In genomic region chr10:50565301-50566083, GRCh38 we compare ENCODE assay signal across 20 cellular contexts. TPM values are rescaled to one million over a fixed set of nuclear protein-coding genes. Genes with fewer than 3 reads are reported as not detected.
DNase-seq lines count a peak whose midpoint lies in the region; ATAC-seq and TF ChIP-seq lines count a peak whose summit lies in the region.
"Had no signal": no experiment of that assay in that cellular context is flagged by ENCODE, and none has a peak within 500 bp of the region (broad histone marks: within the 10 kb centered on the region; RNA-seq: fewer than 3 reads in every experiment).

No MANE protein-coding gene starts in this region.

- no peak for TF ChIP-seq POLR2A in right lobe of liver (IDR thresholded peaks at IDR 0.05)

- H3K4me1 ChIP-seq in right lobe of liver, result peaks cover 0 to 74% (median 36%) of the 10 kb centered on the region in 4 donors

- ATAC-seq in WTC11, result no peak
- peak in 3 of 4 donors; percentile 1 to 18 (median 11) for ATAC-seq in right lobe of liver
- no peak for ATAC-seq in GM19463 (IDR thresholded peaks at IDR 0.05; ENCODE audit: unreplicated experiment)
- ATAC-seq: A549, Right ventricle myocardium inferior had no signal

- peaks cover 3% of the 10 kb centered on the region; the same call in 1 of the 2 replicates for H3K9me3 Mint-ChIP-seq in WTC11

- intact Hi-C loops in right lobe of liver (cut with DNase I), result no loop called here

- no peaks in the 10 kb centered on the region for H3K27me3 Mint-ChIP-seq in WTC11 (ENCODE audit: low read depth)

- TF ChIP-seq CTCF in 22Rv1 (IDR thresholded peaks at IDR 0.05), result no peak
- no peak for TF ChIP-seq CTCF in WTC11 (IDR thresholded peaks at IDR 0.05)
- TF ChIP-seq CTCF in right lobe of liver (IDR thresholded peaks at IDR 0.05), result no peak

- DNase-seq in OCI-M1 (lab: John Stamatoyannopoulos, UW) (peak; percentile 82), WTC11 (ENCODE audit: low spot score) (no peak), right lobe of liver (no peak), NCI-H187 treated with DMSO at 0.1 percent for 48 hours (lab: John Stamatoyannopoulos, UW) (no peak), A172 (ENCODE audit: low spot score) (no peak)
- no peak for DNase-seq in stimulated activated naive CD4-positive, alpha-beta T cell (lab: John Stamatoyannopoulos, UW)
- DNase-seq: BE2C, DMS79 treated with DMSO at 0.1 percent for 48 hours, HCEC 1CT, Kasumi-1, NCI-H1694, NCI-H2081 treated with DMSO at 0.1 percent for 48 hours, NCI-H2171 treated with DMSO at 0.1 percent for 48 hours, NCI-H446, NCI-H526 had no signal

- POLR2A ChIA-PET in WTC11 (lab: Charles Lee), result no interaction called here

- no peaks in the 10 kb centered on the region; the same call in 1 of the 2 replicates for H3K36me3 Mint-ChIP-seq in WTC11

- H3K4me3 Mint-ChIP-seq in WTC11, result no peak overlapping the region

- WGBS in right lobe of liver (ENCODE audit: insufficient coverage, low coverage, low lambda C conversion rate, missing lambda C conversion rate), result 42% methylated on average over 7 of the region's 9 CpGs

- peaks cover 77% of the 10 kb centered on the region for H3K4me1 Mint-ChIP-seq in WTC11

- H3K9me3 ChIP-seq in right lobe of liver, result no peaks in the 10 kb centered on the region
- H3K9me3 ChIP-seq: A549, BE2C, SJSA1 had no signal

- no peaks in the 10 kb centered on the region for H3K27me3 ChIP-seq in right lobe of liver
- H3K27me3 ChIP-seq: BE2C, SJSA1 had no signal

- H3K27ac ChIP-seq in 22Rv1 (0 out of 2 replicates have a peak overlapping the region, but pooled peaks have one; percentile 2), right lobe of liver (peak overlapping the region; percentile 68 to 80 (median 70))
- H3K27ac ChIP-seq: A549, SJSA1 had no signal

- H3K36me3 ChIP-seq in right lobe of liver, result no peaks in the 10 kb centered on the region
- H3K36me3 ChIP-seq: BE2C, SJSA1 had no signal

- H3K4me3 ChIP-seq in right lobe of liver, result peak overlapping the region in 1 of 3 donors; percentile 8
- H3K4me3 ChIP-seq: A549, SJSA1 had no signal

- H3K27ac Mint-ChIP-seq in WTC11, result peak overlapping the region; percentile 72; the same call in 1 of the 2 replicates

- CTCF ChIA-PET in WTC11 (lab: Charles Lee), result no interaction called here

TF ChIP-seq in WTC11, 78 proteins besides CTCF, POLR2A, EP300 and RAD21:
- TF ChIP-seq SMAD4 (CRISPR knock-in tag; IDR thresholded peaks at IDR 0.05) (no peak), ZNF121 (CRISPR knock-in tag; IDR thresholded peaks at IDR 0.05) (no peak), MYBL2 (CRISPR knock-in tag; IDR thresholded peaks at IDR 0.05) (no peak), ZNF416 (CRISPR knock-in tag; IDR thresholded peaks at IDR 0.05) (no peak), PRDM15 (CRISPR knock-in tag; IDR thresholded peaks at IDR 0.05) (no peak), ARID4B (CRISPR knock-in tag; IDR thresholded peaks at IDR 0.05; ENCODE audit: borderline replicate concordance) (no peak), ZNF138 (CRISPR knock-in tag; conservative IDR thresholded peaks at IDR 0.05) (no peak)

RNA-seq across cellular contexts. Expression of gene SGMS1, which starts 58.3 kb away (rescaled TPM):
- total RNA-seq in WTC11 (2021) (12.4 to 14.0 TPM (median 13.2 TPM) in 3 replicates), right lobe of liver (10 to 100 TPM; 13.6 to 49.8 (median 20.0) TPM)
- 20.0 and 24.3 TPM in 2 replicates for total RNA-seq in A172 (2014; rRNA removed; shearing (Covaris generic))

Comparison
In these comparisons a context has a peak if more than half of its experiments do, and no peak if none do; other contexts are left out.
1. ATAC-seq: peak in right lobe of liver (3 of 4); none in WTC11 (single experiment) and GM19463 (single experiment).